Comparison of ENCODE assay signal across 9 cellular contexts in genomic region chr12:65825323-65825572, GRCh38. TPM values are rescaled to one million over a fixed set of nuclear protein-coding genes. Genes with fewer than 3 reads are reported as not detected.
DNase-seq lines count a peak whose midpoint lies in the region; ATAC-seq and TF ChIP-seq lines count a peak whose summit lies in the region.
"Had no signal": no experiment of that assay in that cellular context is flagged by ENCODE, and none has a peak within 500 bp of the region (broad histone marks: within the 10 kb centered on the region; RNA-seq: fewer than 3 reads in every experiment).

No MANE protein-coding gene starts in this region.

- H3K4me1 ChIP-seq in ectodermal cell (ENCODE audit: control insufficient read depth, insufficient read depth, low read length) (peaks cover 16% of the 10 kb centered on the region), mucosa of descending colon (ENCODE audit: low read depth) (peaks cover 11% of the 10 kb centered on the region), upper lobe of left lung (peaks cover 19 to 39% (median 30%) of the 10 kb centered on the region in 4 donors)

- peaks cover 5% of the 10 kb centered on the region for H3K9me3 Mint-ChIP-seq in activated T-cell treated with anti-CD3 and anti-CD28 coated beads, Interleukin-2, amount 50 U/mL, for 24 hours

- TF ChIP-seq POLR2A in upper lobe of left lung (IDR thresholded peaks at IDR 0.05): no peak

- peaks cover 24% of the 10 kb centered on the region for H3K4me1 Mint-ChIP-seq in activated T-cell treated with anti-CD3 and anti-CD28 coated beads, Interleukin-2, amount 50 U/mL, for 24 hours (ENCODE audit: low read depth)

- H3K36me3 ChIP-seq in ectodermal cell (ENCODE audit: control insufficient read depth, insufficient read depth, low read length) (no peaks in the 10 kb centered on the region), mucosa of descending colon (ENCODE audit: low read depth) (no peaks in the 10 kb centered on the region), upper lobe of left lung (no peaks in the 10 kb centered on the region)

- intact Hi-C loops in mucosa of descending colon (cut with DNase I, micrococcal nuclease): no loop called here

- H3K27ac Mint-ChIP-seq in activated T-cell treated with anti-CD3 and anti-CD28 coated beads, Interleukin-2, amount 50 U/mL, for 24 hours: no peak overlapping the region
- H3K27ac Mint-ChIP-seq: CD8-positive, alpha-beta memory T cell had no signal

- H3K27ac ChIP-seq in ectodermal cell (ENCODE audit: insufficient read depth, low read depth, low read length, poor library complexity, severe bottlenecking) (peak overlapping the region; percentile 89), upper lobe of left lung (no peak overlapping the region), caudate nucleus (ENCODE audit: low read depth, low read length) (no peak overlapping the region)

- peak overlapping the region; percentile 72 for H3K4me3 Mint-ChIP-seq in activated T-cell treated with anti-CD3 and anti-CD28 coated beads, Interleukin-2, amount 50 U/mL, for 24 hours

- H3K9me3 ChIP-seq in ectodermal cell (ENCODE audit: control insufficient read depth, low read length) (no peaks in the 10 kb centered on the region), mucosa of descending colon (no peaks in the 10 kb centered on the region), upper lobe of left lung (no peaks in the 10 kb centered on the region)

- no peak for ATAC-seq in mucosa of descending colon
- peak in 1 of 2 donors; percentile 48 for ATAC-seq in upper lobe of left lung (ENCODE audit: low FRiP score in 2 of 2)

- H3K4me3 ChIP-seq in ectodermal cell (ENCODE audit: insufficient read depth, low read depth, low read length) (peak overlapping the region; percentile 79), mucosa of descending colon (peak overlapping the region; percentile 59), upper lobe of left lung (peak overlapping the region; percentile 12 to 58 (median 52))

- no peak for TF ChIP-seq EP300 in upper lobe of left lung (IDR thresholded peaks at IDR 0.05)

- no peaks in the 10 kb centered on the region for H3K36me3 Mint-ChIP-seq in activated T-cell treated with anti-CD3 and anti-CD28 coated beads, Interleukin-2, amount 50 U/mL, for 24 hours (ENCODE audit: low read depth)
- H3K36me3 Mint-ChIP-seq: CD8-positive, alpha-beta memory T cell had no signal

- peaks cover 77% of the 10 kb centered on the region for H3K27me3 Mint-ChIP-seq in activated T-cell treated with anti-CD3 and anti-CD28 coated beads, Interleukin-2, amount 50 U/mL, for 24 hours

- DNase-seq in activated T-cell treated with anti-CD3 and anti-CD28 coated beads, Interleukin-2, amount 50 U/mL, for 24 hours: no peak
- no peak for DNase-seq in activated T-cell treated with anti-CD3 and anti-CD28 coated beads, Interleukin-2, amount 50 U/mL, for 1 hour
- DNase-seq in mucosa of descending colon: no peak
- DNase-seq in upper lobe of left lung: no peak
- no peak for DNase-seq in caudate nucleus (lab: John Stamatoyannopoulos, UW)
- no peak for DNase-seq in NCI-H69 (lab: John Stamatoyannopoulos, UW)
- DNase-seq in SK-N-DZ (ENCODE audit: low spot score): no peak
- DNase-seq: CD8-positive, alpha-beta memory T cell had no signal

- TF ChIP-seq CTCF in mucosa of descending colon (IDR thresholded peaks at IDR 0.05) (no peak), upper lobe of left lung (IDR thresholded peaks at IDR 0.05) (no peak)

- 0% methylated on average over 35 of the region's 35 CpGs for WGBS in ectodermal cell, 2 experiments
- 40% methylated on average over 2 of the region's 35 CpGs; no CpG with 5 or more reads in 1 of the 2 donors for WGBS in upper lobe of left lung, 2 donors

- no peaks in the 10 kb centered on the region for H3K27me3 ChIP-seq in ectodermal cell (ENCODE audit: control insufficient read depth, insufficient read depth, low read length, poor library complexity, severe bottlenecking)
- H3K27me3 ChIP-seq in upper lobe of left lung: peaks cover 0 to 44% (median 31%) of the 10 kb centered on the region in 4 donors

RNA-seq across cellular contexts. Expression of gene HMGA2, which starts 1.0 kb away (rescaled TPM):
- 263 TPM for polyA plus RNA-seq in ectodermal cell (2013, experiment 1 of 4)
- 224 TPM for polyA plus RNA-seq in ectodermal cell (2013, experiment 2 of 4)
- 252 TPM for polyA plus RNA-seq in ectodermal cell (2013, experiment 3 of 4)
- 239 TPM for polyA plus RNA-seq in ectodermal cell (2013, experiment 4 of 4)
- total RNA-seq in mucosa of descending colon (10 to 100 TPM in 1 of 3 donors, 1 to 10 TPM in 2; 4.9 to 15.8 (median 7.3) TPM), upper lobe of left lung (1 to 10 TPM in 1 of 6 donors, under 1 TPM in 3, not detected in 2; 0.30 to 1.1 (median 0.40) TPM)
- not detected in 2 replicates for polyA plus RNA-seq in SK-N-DZ (2014; cell fraction: cytosol; rRNA removed)
- polyA plus RNA-seq in SK-N-DZ (2014; cell fraction: nucleus; rRNA removed): not detected in 2 replicates
- total RNA-seq: CD8-positive, alpha-beta memory T cell had no signal
- polyA plus RNA-seq: CD8-positive, alpha-beta memory T cell had no signal
